Comparison of ENCODE assay signal across 8 cellular contexts in the genomic region with DNA sequence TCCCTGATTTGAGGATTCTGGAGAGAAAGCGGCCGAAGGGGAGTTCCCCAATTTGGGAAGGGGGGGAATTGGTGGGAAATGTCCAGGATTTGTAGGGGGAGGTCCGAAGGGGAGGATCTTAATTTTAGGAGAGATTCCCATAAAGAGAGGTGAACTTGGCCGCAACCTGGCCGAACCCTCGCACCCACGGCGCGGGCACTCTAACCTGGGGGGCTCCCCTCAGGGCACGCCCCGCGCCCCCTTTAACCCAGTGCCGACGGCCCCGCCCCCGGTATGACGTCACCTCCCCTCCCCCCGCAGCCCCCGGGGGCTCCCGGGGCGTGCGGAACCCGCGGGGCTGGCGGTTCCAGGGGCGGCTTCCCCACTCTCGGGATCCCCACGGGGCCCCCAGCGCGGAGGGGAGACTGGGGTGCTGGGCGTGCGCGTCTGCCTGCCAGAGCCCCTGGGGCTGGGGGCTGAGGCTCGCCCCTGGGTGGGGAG. TPM values are rescaled to one million over a fixed set of nuclear protein-coding genes. Genes with fewer than 3 reads are reported as not detected.
DNase-seq lines count a peak whose midpoint lies in the region; ATAC-seq, FAIRE-seq and TF ChIP-seq lines count a peak whose summit lies in the region.

No MANE protein-coding gene starts in this region.

- H3K9ac ChIP-seq in astrocyte (ENCODE audit: low read length) (peak overlapping the region; percentile 80), keratinocyte (ENCODE audit: control insufficient read depth, extremely low read depth, insufficient read depth, low read length) (no peak overlapping the region)

- H3K9me3 ChIP-seq in astrocyte (ENCODE audit: insufficient read depth, low read depth, low read length) (no peaks in the 10 kb centered on the region), keratinocyte (ENCODE audit: control insufficient read depth, low read depth, low read length) (no peaks in the 10 kb centered on the region), tibial nerve (no peaks in the 10 kb centered on the region)

- CTCF ChIA-PET in activated CD8-positive, alpha-beta T cell treated with anti-CD3 and anti-CD28 coated beads for 36 hours (lab: Charles Lee) = no interaction called here
- CTCF ChIA-PET in activated CD8-positive, alpha-beta T cell treated with anti-CD3 and anti-CD28 coated beads, Interleukin-2, amount 10 ng/mL, durations not matched to agents 7 days and 5 days (lab: Charles Lee) = no interaction called here

- H3K9me3 Mint-ChIP-seq in activated CD8-positive, alpha-beta T cell treated with anti-CD3 and anti-CD28 coated beads for 36 hours = no peaks in the 10 kb centered on the region
- no peaks in the 10 kb centered on the region for H3K9me3 Mint-ChIP-seq in activated CD8-positive, alpha-beta T cell treated with anti-CD3 and anti-CD28 coated beads, Interleukin-2, amount 10 ng/mL, durations not matched to agents 7 days and 5 days (ENCODE audit: insufficient read depth)
- H3K9me3 Mint-ChIP-seq in astrocyte (ENCODE audit: unreplicated experiment) = no peaks in the 10 kb centered on the region

- TF ChIP-seq CTCF in activated CD8-positive, alpha-beta T cell treated with anti-CD3 and anti-CD28 coated beads for 36 hours (IDR thresholded peaks at IDR 0.05) = no peak
- TF ChIP-seq CTCF in astrocyte (IDR thresholded peaks at IDR 0.05; ENCODE audit: insufficient read depth, low read depth, low read length) (no peak), keratinocyte (optimal IDR thresholded peaks at IDR 0.05 in 1 of 3, IDR thresholded peaks at IDR 0.05 in 1 of 3, conservative IDR thresholded peaks at IDR 0.05 in 1 of 3; ENCODE audit: extremely low read depth in 1 of 3, insufficient read depth in 2 of 3, low read length in 3 of 3) (no peak), tibial nerve (IDR thresholded peaks at IDR 0.05) (no peak)

- H3K4me3 Mint-ChIP-seq in activated CD8-positive, alpha-beta T cell treated with anti-CD3 and anti-CD28 coated beads for 36 hours = peak overlapping the region; percentile 49
- no peak overlapping the region for H3K4me3 Mint-ChIP-seq in activated CD8-positive, alpha-beta T cell treated with anti-CD3 and anti-CD28 coated beads, Interleukin-2, amount 10 ng/mL, durations not matched to agents 7 days and 5 days
- H3K4me3 Mint-ChIP-seq in astrocyte (ENCODE audit: unreplicated experiment) = peak overlapping the region; percentile 92

- ATAC-seq in activated CD8-positive, alpha-beta T cell treated with anti-CD3 and anti-CD28 coated beads for 36 hours = no peak
- ATAC-seq in activated CD8-positive, alpha-beta T cell treated with anti-CD3 and anti-CD28 coated beads, Interleukin-2, amount 10 ng/mL, durations not matched to agents 7 days and 5 days = no peak
- ATAC-seq in HG03097 (IDR thresholded peaks at IDR 0.05; ENCODE audit: low FRiP score, unreplicated experiment) = no peak
- no peak for ATAC-seq in HG03159 (IDR thresholded peaks at IDR 0.05; ENCODE audit: unreplicated experiment)
- no peak for ATAC-seq in left lobe of liver

- H3K4me1 Mint-ChIP-seq in activated CD8-positive, alpha-beta T cell treated with anti-CD3 and anti-CD28 coated beads for 36 hours (ENCODE audit: low read depth) = peaks cover 10% of the 10 kb centered on the region
- peaks cover 12% of the 10 kb centered on the region for H3K4me1 Mint-ChIP-seq in activated CD8-positive, alpha-beta T cell treated with anti-CD3 and anti-CD28 coated beads, Interleukin-2, amount 10 ng/mL, durations not matched to agents 7 days and 5 days (ENCODE audit: low read depth)
- H3K4me1 Mint-ChIP-seq in astrocyte (ENCODE audit: low read depth, unreplicated experiment) = peaks cover 4% of the 10 kb centered on the region

- no peak overlapping the region for H3K27ac Mint-ChIP-seq in activated CD8-positive, alpha-beta T cell treated with anti-CD3 and anti-CD28 coated beads for 36 hours
- no peak overlapping the region for H3K27ac Mint-ChIP-seq in activated CD8-positive, alpha-beta T cell treated with anti-CD3 and anti-CD28 coated beads, Interleukin-2, amount 10 ng/mL, durations not matched to agents 7 days and 5 days
- H3K27ac Mint-ChIP-seq in astrocyte (ENCODE audit: unreplicated experiment) = peak overlapping the region; percentile 80

- peaks cover 48% of the 10 kb centered on the region for H3K27me3 Mint-ChIP-seq in activated CD8-positive, alpha-beta T cell treated with anti-CD3 and anti-CD28 coated beads for 36 hours
- peaks cover 52% of the 10 kb centered on the region for H3K27me3 Mint-ChIP-seq in activated CD8-positive, alpha-beta T cell treated with anti-CD3 and anti-CD28 coated beads, Interleukin-2, amount 10 ng/mL, durations not matched to agents 7 days and 5 days (ENCODE audit: low read depth)
- peaks cover 24% of the 10 kb centered on the region for H3K27me3 Mint-ChIP-seq in astrocyte (ENCODE audit: low read depth, unreplicated experiment)

- peaks cover 24% of the 10 kb centered on the region for H3K79me2 ChIP-seq in astrocyte (ENCODE audit: insufficient read depth, low read length)
- no peaks in the 10 kb centered on the region for H3K79me2 ChIP-seq in keratinocyte (ENCODE audit: control insufficient read depth, insufficient read depth, low read length)

- dilution Hi-C loops in keratinocyte (cut with MboI; ENCODE audit: extremely low pct_ligation_motif_present, low sequenced_read_pairs) = no loop called here

- H3K27ac ChIP-seq in astrocyte (ENCODE audit: low read depth, low read length) (no peak overlapping the region), keratinocyte (ENCODE audit: control insufficient read depth, insufficient read depth, low read length) (no peak overlapping the region), tibial nerve (no peak overlapping the region)

- POLR2A ChIA-PET in activated CD8-positive, alpha-beta T cell treated with anti-CD3 and anti-CD28 coated beads for 36 hours (lab: Charles Lee) = interaction anchor here (0.7 kb wide), 1 partner anchor 150 kb away, joined by 3 read pairs; no protein-coding TSS in a partner anchor
- POLR2A ChIA-PET in activated CD8-positive, alpha-beta T cell treated with anti-CD3 and anti-CD28 coated beads, Interleukin-2, amount 10 ng/mL, durations not matched to agents 7 days and 5 days (lab: Charles Lee) = no interaction called here

- intact Hi-C loops in activated CD8-positive, alpha-beta T cell treated with anti-CD3 and anti-CD28 coated beads for 36 hours (cut with micrococcal nuclease) = no loop called here

- 0 to 2% methylated on average over 5 to 12 of the region's 34 CpGs for WGBS in tibial nerve, 2 donors

- peaks cover 46% of the 10 kb centered on the region for H4K20me1 ChIP-seq in astrocyte (ENCODE audit: insufficient read depth, low read length)
- H4K20me1 ChIP-seq in keratinocyte (ENCODE audit: control insufficient read depth, extremely low read depth, insufficient read depth, low read length) = no peaks in the 10 kb centered on the region

- H2AFZ ChIP-seq in astrocyte (ENCODE audit: low read depth, low read length) = peak overlapping the region; percentile 66
- no peak overlapping the region for H2AFZ ChIP-seq in keratinocyte (ENCODE audit: control insufficient read depth, low read length)

- no peak for FAIRE-seq in astrocyte (lab: Jason Lieb, UNC)
- no peak for FAIRE-seq in keratinocyte (lab: Jason Lieb, UNC)

- peaks cover 10% of the 10 kb centered on the region for H3K4me1 ChIP-seq in astrocyte (ENCODE audit: insufficient read depth, low read length)
- H3K4me1 ChIP-seq in keratinocyte (ENCODE audit: control insufficient read depth, extremely low read depth, insufficient read depth, low read length) = peaks cover 8% of the 10 kb centered on the region
- peaks cover 0 to 33% (median 16%) of the 10 kb centered on the region in 4 donors for H3K4me1 ChIP-seq in tibial nerve

- no peak for TF ChIP-seq POLR2A in tibial nerve (IDR thresholded peaks at IDR 0.05)

- H3K36me3 ChIP-seq in astrocyte (ENCODE audit: insufficient read depth, low read length) = no peaks in the 10 kb centered on the region
- H3K36me3 ChIP-seq in keratinocyte (ENCODE audit: control insufficient read depth in 2 of 2, extremely low read depth in 1 of 2, insufficient read depth in 2 of 2, low read length in 2 of 2) = no peaks in the 10 kb centered on the region
- H3K36me3 ChIP-seq in tibial nerve = no peaks in the 10 kb centered on the region

- H3K27me3 ChIP-seq in astrocyte (ENCODE audit: insufficient read depth, low read length) = peaks cover 12% of the 10 kb centered on the region
- peaks cover 35% of the 10 kb centered on the region for H3K27me3 ChIP-seq in keratinocyte (ENCODE audit: control insufficient read depth, extremely low read depth, insufficient read depth, low read length)
- H3K27me3 ChIP-seq in tibial nerve = peaks cover 0 to 62% of the 10 kb centered on the region in 2 donors

- no peak for DNase-seq in activated CD8-positive, alpha-beta T cell treated with anti-CD3 and anti-CD28 coated beads for 36 hours
- no peak for DNase-seq in activated CD8-positive, alpha-beta T cell treated with anti-CD3 and anti-CD28 coated beads, Interleukin-2, amount 10 ng/mL, durations not matched to agents 7 days and 5 days
- no peak for DNase-seq in astrocyte (ENCODE audit: low read depth)
- no peak for DNase-seq in keratinocyte (ENCODE audit: low read depth, low spot score)
- no peak for DNase-seq in tibial nerve (ENCODE audit: low spot score in 2 of 2)
- no peak for DNase-seq in left lobe of liver (ENCODE audit: low spot score)

- H3K9me1 ChIP-seq in keratinocyte (ENCODE audit: control insufficient read depth, extremely low read depth, insufficient read depth, low read length) = no peaks in the 10 kb centered on the region

- H3K4me3 ChIP-seq in astrocyte (ENCODE audit: insufficient read depth, low read depth, low read length) = peak overlapping the region; percentile 62
- peak overlapping the region; percentile 37 to 64 (median 51) for H3K4me3 ChIP-seq in keratinocyte (ENCODE audit: control insufficient read depth in 2 of 3, extremely low read depth in 1 of 3, insufficient read depth in 2 of 3, low read depth in 1 of 3, low read length in 3 of 3)
- H3K4me3 ChIP-seq in tibial nerve = peak overlapping the region; percentile 35 to 63 (median 48)

- no peaks in the 10 kb centered on the region for H3K36me3 Mint-ChIP-seq in activated CD8-positive, alpha-beta T cell treated with anti-CD3 and anti-CD28 coated beads for 36 hours (ENCODE audit: low read depth)
- H3K36me3 Mint-ChIP-seq in activated CD8-positive, alpha-beta T cell treated with anti-CD3 and anti-CD28 coated beads, Interleukin-2, amount 10 ng/mL, durations not matched to agents 7 days and 5 days (ENCODE audit: low read depth) = peaks cover 2% of the 10 kb centered on the region
- no peaks in the 10 kb centered on the region for H3K36me3 Mint-ChIP-seq in astrocyte (ENCODE audit: low read depth, unreplicated experiment)

- H3K4me2 ChIP-seq in astrocyte (ENCODE audit: low read length) (peak overlapping the region; percentile 89), keratinocyte (ENCODE audit: control insufficient read depth, extremely low read depth, insufficient read depth, low read depth, low read length) (peak overlapping the region; percentile 45)

- no peak for TF ChIP-seq EP300 in tibial nerve (IDR thresholded peaks at IDR 0.05)

RNA-seq across cellular contexts. Expression of a gene that starts 1.1 kb away (rescaled TPM):
- 1 to 10 TPM; 2.6 to 2.8 TPM for total RNA-seq in activated CD8-positive, alpha-beta T cell treated with anti-CD3 and anti-CD28 coated beads for 36 hours
- under 1 TPM in 1 of 2 experiments, not detected in 1; 0.05 TPM for total RNA-seq in activated CD8-positive, alpha-beta T cell treated with anti-CD3 and anti-CD28 coated beads, Interleukin-2, amount 10 ng/mL, durations not matched to agents 7 days and 5 days
- total RNA-seq in astrocyte (125 and 142 TPM in 2 replicates), tibial nerve (100 to 1,000 TPM; 446 to 795 (median 529) TPM), left lobe of liver (7.3 TPM)
- polyA plus RNA-seq in keratinocyte = 2.5 to 6.7 TPM (median 4.0 TPM) in 3 replicates
- polyA plus RNA-seq in keratinocyte (2011; ENCODE audit: low read depth) = 1.7 TPM
- polyA plus RNA-seq in keratinocyte (2011; cell fraction: cytosol; rRNA removed) = 1.7 and 3.5 TPM in 2 replicates
- polyA plus RNA-seq in keratinocyte (2011; cell fraction: nucleus; rRNA removed) = 11.4 and 17.1 TPM in 2 replicates
- polyA plus RNA-seq in keratinocyte (2012; ENCODE audit: low replicate concordance) = 1.3 and 6.7 TPM in 2 replicates
- polyA minus RNA-seq in keratinocyte = 15.5 to 30.4 TPM (median 23.3 TPM) in 3 replicates
- polyA minus RNA-seq in keratinocyte (2011; cell fraction: cytosol; rRNA and poly(A)+ RNA removed) = 24.9 TPM
- 44.2 and 50.3 TPM in 2 replicates for polyA minus RNA-seq in keratinocyte (2011; cell fraction: nucleus; rRNA and poly(A)+ RNA removed)

Comparison
In these comparisons a context has a peak if more than half of its experiments do, and no peak if none do; other contexts are left out.
1. RNA of a gene that starts 1.1 kb away (total RNA-seq): 446 to 795 TPM in tibial nerve and 125 to 142 TPM in astrocyte; 7.3 TPM in left lobe of liver (single experiment), 2.6 to 2.8 TPM in activated CD8-positive, alpha-beta T cell treated with anti-CD3 and anti-CD28 coated beads for 36 hours and 0.05 TPM in activated CD8-positive, alpha-beta T cell treated with anti-CD3 and anti-CD28 coated beads, Interleukin-2, amount 10 ng/mL, durations not matched to agents 7 days and 5 days; every median in the first group is over 10 times any median in the second.
2. Peak in every context shown above with its lines, with median percentiles within 50 percentile points of each other: H3K4me3 ChIP-seq.